In genomic region chr1:7857951-7858350, GRCh38 we compare ENCODE assay signal across 22 cellular contexts. TPM values are rescaled to one million over a fixed set of nuclear protein-coding genes. Genes with fewer than 3 reads are reported as not detected.
DNase-seq lines count a peak whose midpoint lies in the region; ATAC-seq and TF ChIP-seq lines count a peak whose summit lies in the region.
"Had no signal": no experiment of that assay in that cellular context is flagged by ENCODE, and none has a peak within 500 bp of the region (broad histone marks: within the 10 kb centered on the region; RNA-seq: fewer than 3 reads in every experiment).

No MANE protein-coding gene starts in this region.

- POLR2A ChIA-PET in PC-3 (lab: Charles Lee; ENCODE audit: unreplicated experiment), result no interaction called here
- POLR2A ChIA-PET in CD8-positive, alpha-beta T cell (lab: Charles Lee), result no interaction called here

- peaks cover 3% of the 10 kb centered on the region for H3K4me1 Mint-ChIP-seq in CD8-positive, alpha-beta T cell (ENCODE audit: low read depth)

- H3K27ac Mint-ChIP-seq in CD8-positive, alpha-beta T cell, result no peak overlapping the region
- H3K27ac Mint-ChIP-seq: CD14-positive monocyte; CD4-positive, alpha-beta memory T cell had no signal

- in situ Hi-C loops in GM23248 (cut with MboI), result no loop called here

- no peaks in the 10 kb centered on the region for H3K79me2 ChIP-seq in PC-3 (ENCODE audit: low read length)
- no peaks in the 10 kb centered on the region for H3K79me2 ChIP-seq in GM23248 (ENCODE audit: insufficient read depth)

- H2AFZ ChIP-seq in PC-3 (ENCODE audit: low read length) (no peak overlapping the region), GM23248 (no peak overlapping the region)

- TF ChIP-seq EP300 in esophagus muscularis mucosa (IDR thresholded peaks at IDR 0.05), result no peak

- H3K36me3 Mint-ChIP-seq in CD8-positive, alpha-beta T cell, result no peaks in the 10 kb centered on the region
- H3K36me3 Mint-ChIP-seq: CD14-positive monocyte; CD4-positive, alpha-beta memory T cell; CD4-positive, CD25-positive, alpha-beta regulatory T cell had no signal

- no peak overlapping the region for H3K27ac ChIP-seq in PC-3 (ENCODE audit: low read length)
- H3K27ac ChIP-seq in esophagus muscularis mucosa (replicated peaks in 1 of 4), result no peak overlapping the region
- no peak overlapping the region for H3K27ac ChIP-seq in GM23248
- H3K27ac ChIP-seq in CD8-positive, alpha-beta T cell (ENCODE audit: low read depth, low read length), result no peak overlapping the region
- H3K27ac ChIP-seq: 22Rv1, A549, BLaER1 had no signal

- TF ChIP-seq CTCF in PC-3 (conservative IDR thresholded peaks at IDR 0.05; ENCODE audit: low read depth, low read length) (no peak), esophagus muscularis mucosa (IDR thresholded peaks at IDR 0.05) (no peak)
- TF ChIP-seq CTCF in CD8-positive, alpha-beta T cell (IDR thresholded peaks at IDR 0.05), result no peak

- H3K27me3 Mint-ChIP-seq in CD8-positive, alpha-beta T cell (ENCODE audit: low read depth), result peaks cover 6% of the 10 kb centered on the region
- H3K27me3 Mint-ChIP-seq: CD4-positive, alpha-beta memory T cell; CD4-positive, CD25-positive, alpha-beta regulatory T cell had no signal

- H3K9me3 Mint-ChIP-seq in CD8-positive, alpha-beta T cell, result no peaks in the 10 kb centered on the region
- H3K9me3 Mint-ChIP-seq: CD4-positive, CD25-positive, alpha-beta regulatory T cell had no signal

- no TSS peak for BruUV-seq in PC-3 (replicated peaks; lab: Mats Ljungman, UMichigan)

- H3K4me3 ChIP-seq in PC-3 (ENCODE audit: low read length) (no peak overlapping the region), esophagus muscularis mucosa (no peak overlapping the region), GM23248 (no peak overlapping the region)
- H3K4me3 ChIP-seq in CD8-positive, alpha-beta T cell (ENCODE audit: low read depth, low read length), result no peak overlapping the region
- H3K4me3 ChIP-seq: A549, BLaER1 had no signal

- ATAC-seq in PC-3, result no peak
- ATAC-seq in CD8-positive, alpha-beta T cell, result no peak
- no peak for ATAC-seq in GM18511 (IDR thresholded peaks at IDR 0.05; ENCODE audit: unreplicated experiment)
- ATAC-seq: A549 had no signal

- DNase-seq in NCI-H82 (lab: John Stamatoyannopoulos, UW) (peak; percentile 24), NCI-H82 treated with DMSO at 0.1 percent for 48 hours (lab: John Stamatoyannopoulos, UW; ENCODE audit: unreplicated experiment) (no peak), PC-3 (peak; percentile 7), esophagus muscularis mucosa (ENCODE audit: extremely low spot score) (peak; percentile 62), retina (peak; percentile 19), GM23248 (no peak)
- DNase-seq in CD8-positive, alpha-beta T cell, result no peak
- DNase-seq: ACHN; BE2C; C1 segment of cervical spinal cord; Caco-2; Calu3; CD4-positive, alpha-beta memory T cell; CD4-positive, CD25-positive, alpha-beta regulatory T cell; DMS79 treated with DMSO at 0.1 percent for 48 hours; GF-D8 had no signal

- H3K4me1 ChIP-seq in PC-3 (ENCODE audit: insufficient read depth, low read length), result no peaks in the 10 kb centered on the region
- no peaks in the 10 kb centered on the region for H3K4me1 ChIP-seq in esophagus muscularis mucosa
- no peaks in the 10 kb centered on the region for H3K4me1 ChIP-seq in GM23248 (ENCODE audit: insufficient read depth)
- H3K4me1 ChIP-seq in CD8-positive, alpha-beta T cell (ENCODE audit: insufficient read depth, low read length), result no peaks in the 10 kb centered on the region
- H3K4me1 ChIP-seq: A549, BE2C had no signal

- H3K9ac ChIP-seq in PC-3 (ENCODE audit: low read length), result no peak overlapping the region
- H3K9ac ChIP-seq in GM23248, result no peak overlapping the region
- H3K9ac ChIP-seq: BLaER1 had no signal

- 86% methylated on average over 5 of the region's 5 CpGs for WGBS in esophagus muscularis mucosa
- WGBS in GM23248 (ENCODE audit: low coverage in 1 of 2, low lambda C conversion rate in 2 of 2, missing lambda C conversion rate in 2 of 2), 2 experiments, result 30 to 35% methylated on average over 5 of the region's 5 CpGs

- TF ChIP-seq POLR2A in esophagus muscularis mucosa (IDR thresholded peaks at IDR 0.05; ENCODE audit: low read depth), result no peak

- H3K4me3 Mint-ChIP-seq in CD8-positive, alpha-beta T cell, result no peak overlapping the region
- H3K4me3 Mint-ChIP-seq: CD14-positive monocyte; CD4-positive, alpha-beta memory T cell; CD4-positive, CD25-positive, alpha-beta regulatory T cell had no signal

- H3K4me2 ChIP-seq in PC-3 (ENCODE audit: low read length) (no peak overlapping the region), GM23248 (ENCODE audit: unreplicated experiment) (no peak overlapping the region)
- H3K4me2 ChIP-seq: A549, BLaER1 had no signal

- no peaks in the 10 kb centered on the region for H3F3A ChIP-seq in PC-3 (ENCODE audit: low read length, unreplicated experiment)
- no peaks in the 10 kb centered on the region for H3F3A ChIP-seq in GM23248 (ENCODE audit: insufficient read depth)

- H3K36me3 ChIP-seq in PC-3 (ENCODE audit: low read depth, low read length) (no peaks in the 10 kb centered on the region), esophagus muscularis mucosa (no peaks in the 10 kb centered on the region), GM23248 (ENCODE audit: low read depth) (no peaks in the 10 kb centered on the region)
- H3K36me3 ChIP-seq in CD8-positive, alpha-beta T cell (ENCODE audit: insufficient read depth, low read length), result no peaks in the 10 kb centered on the region
- H3K36me3 ChIP-seq: BE2C, BLaER1 had no signal

- no peaks in the 10 kb centered on the region for H3K27me3 ChIP-seq in PC-3 (ENCODE audit: low read length)
- no peaks in the 10 kb centered on the region for H3K27me3 ChIP-seq in esophagus muscularis mucosa
- no peaks in the 10 kb centered on the region for H3K27me3 ChIP-seq in GM23248 (replicated peaks; ENCODE audit: insufficient read depth)
- H3K27me3 ChIP-seq in CD8-positive, alpha-beta T cell (ENCODE audit: insufficient read depth, low read length), result no peaks in the 10 kb centered on the region
- H3K27me3 ChIP-seq: BE2C, BLaER1 had no signal

- H3K9me3 ChIP-seq in PC-3 (ENCODE audit: low read length), result no peaks in the 10 kb centered on the region
- no peaks in the 10 kb centered on the region for H3K9me3 ChIP-seq in esophagus muscularis mucosa
- no peaks in the 10 kb centered on the region for H3K9me3 ChIP-seq in GM23248 (ENCODE audit: low read depth)
- H3K9me3 ChIP-seq in CD8-positive, alpha-beta T cell (ENCODE audit: low read length), result no peaks in the 10 kb centered on the region
- H3K9me3 ChIP-seq: A549, BE2C, BLaER1, Caco-2 had no signal

- no peaks in the 10 kb centered on the region for H3K9me2 ChIP-seq in PC-3 (replicated peaks; ENCODE audit: low read length)
- no peaks in the 10 kb centered on the region for H3K9me2 ChIP-seq in GM23248 (ENCODE audit: insufficient read depth)

- intact Hi-C loops in PC-3 (cut with micrococcal nuclease), result no loop called here
- intact Hi-C loops in esophagus muscularis mucosa (cut with DNase I), result no loop called here
- intact Hi-C loops in CD8-positive, alpha-beta T cell (cut with DNase I, micrococcal nuclease), result no loop called here

- CTCF ChIA-PET in PC-3 (lab: Charles Lee), result interaction anchor here (0.6 kb wide), 1 partner anchor 1200 kb away, joined by 4 read pairs; no protein-coding TSS in a partner anchor
- CTCF ChIA-PET in CD8-positive, alpha-beta T cell (lab: Charles Lee), result interaction anchor here (1.2 kb wide), 1 partner anchor 106 kb away, joined by 3 read pairs; no protein-coding TSS in a partner anchor

- H4K20me1 ChIP-seq in PC-3 (ENCODE audit: low read length), result no peaks in the 10 kb centered on the region
- H4K20me1 ChIP-seq in GM23248 (ENCODE audit: insufficient read depth), result no peaks in the 10 kb centered on the region
- H4K20me1 ChIP-seq: BLaER1 had no signal

RNA-seq across cellular contexts. Expression of gene UTS2, which starts 5.1 kb away (rescaled TPM):
- total RNA-seq in PC-3 (2014; rRNA removed), result not detected in 2 replicates
- total RNA-seq in esophagus muscularis mucosa, result not detected
- total RNA-seq in GM23248 (2014; rRNA removed; shearing (Covaris generic)), result not detected in 2 replicates
- not detected in 2 replicates for polyA plus RNA-seq in GM23248 (2016; fragmentation: Nextera tagmentation; extraction: Ambion mirVana)
- under 1 TPM; 0.31 to 0.60 TPM for total RNA-seq in CD8-positive, alpha-beta T cell
- total RNA-seq: A172, Calu3 had no signal
- polyA plus RNA-seq: A549 had no signal

Comparison
In these comparisons a context has a peak if more than half of its experiments do, and no peak if none do; other contexts are left out.
1. DNase-seq: peak in NCI-H82 (single experiment), PC-3 (single experiment), esophagus muscularis mucosa (single experiment) and retina (single experiment); none in NCI-H82 treated with DMSO at 0.1 percent for 48 hours (single experiment), GM23248 (single experiment) and CD8-positive, alpha-beta T cell (0 of 7).